In genomic region chr10:31884386-31884785, GRCh38 we compare ENCODE assay signal across 14 cellular contexts. TPM values are rescaled to one million over a fixed set of nuclear protein-coding genes. Genes with fewer than 3 reads are reported as not detected.
A peak's percentile ranks its signal among the peaks of the same experiment; 100 is the strongest.
DNase-seq lines count a peak whose midpoint lies in the region; ATAC-seq and TF ChIP-seq lines count a peak whose summit lies in the region.
"Had no signal": no experiment of that assay in that cellular context is flagged by ENCODE, and none has a peak within 500 bp of the region (broad histone marks: within the 10 kb centered on the region; RNA-seq: fewer than 3 reads in every experiment).

No MANE protein-coding gene starts in this region.

- H3K9me3 ChIP-seq in BE2C (no peaks in the 10 kb centered on the region), stomach (no peaks in the 10 kb centered on the region)
- H3K9me3 ChIP-seq: Caco-2 had no signal

- no peak for TF ChIP-seq CTCF in BE2C (IDR thresholded peaks at IDR 0.05; ENCODE audit: low read depth, low read length)
- no peak for TF ChIP-seq CTCF in stomach (IDR thresholded peaks at IDR 0.05)

- no peak for TF ChIP-seq POLR2A in stomach (IDR thresholded peaks at IDR 0.05)

- H3K36me3 ChIP-seq in BE2C (no peaks in the 10 kb centered on the region), stomach (no peaks in the 10 kb centered on the region)

- H3K27ac ChIP-seq in stomach, result no peak overlapping the region
- H3K27ac ChIP-seq: HL-60 had no signal

- TF ChIP-seq EP300 in stomach (IDR thresholded peaks at IDR 0.05), result no peak

- intact Hi-C loops in stomach (cut with DNase I; ENCODE audit: low total_unique reads), result no loop called here
- intact Hi-C loops in Right ventricle myocardium superior (cut with DNase I), result no loop called here

- H3K4me1 ChIP-seq in BE2C (no peaks in the 10 kb centered on the region), stomach (peaks cover 4 to 75% (median 30%) of the 10 kb centered on the region in 4 donors)

- peak; percentile 61 for DNase-seq in COLO829 (ENCODE audit: low spot score)
- peak; percentile 89 for DNase-seq in SK-MEL-5 (ENCODE audit: low read depth, low spot score)
- DNase-seq in left lobe of liver (ENCODE audit: low spot score), result no peak
- no peak for DNase-seq in BE2C
- no peak for DNase-seq in stomach
- DNase-seq in Right ventricle myocardium superior, result no peak
- no peak for DNase-seq in GOT3 (lab: John Stamatoyannopoulos, UW)
- DNase-seq: Caco-2; CD8-positive, alpha-beta T cell; DMS53; HCEC 1CT; Karpas-422 had no signal

- in situ Hi-C loops in SK-MEL-5 (cut with HindIII; ENCODE audit: low pct_unique_long_range_greater_than_20kb, low sequenced_read_pairs), result no loop called here

- WGBS in stomach, 5 donors, result 84 to 97% (median 96%) methylated on average over 2 of the region's 2 CpGs

- H3K27me3 ChIP-seq in BE2C, result no peaks in the 10 kb centered on the region
- H3K27me3 ChIP-seq in stomach, result no peaks in the 10 kb centered on the region

- peak; percentile 30 for ATAC-seq in left lobe of liver
- ATAC-seq in Right ventricle myocardium superior (ENCODE audit: poor library complexity), result no peak
- ATAC-seq: CD8-positive, alpha-beta T cell; GM23338 had no signal

- H3K4me3 ChIP-seq in BE2C (ENCODE audit: low read depth, low read length), result no peak overlapping the region
- H3K4me3 ChIP-seq in stomach, result no peak overlapping the region
- H3K4me3 ChIP-seq: GM23338 had no signal

RNA-seq across cellular contexts. Expression of gene ARHGAP12, which starts 44.2 kb away (rescaled TPM):
- 54.3 and 58.4 TPM in 2 replicates for total RNA-seq in SK-MEL-5 (2014; rRNA removed; shearing (Covaris generic))
- 24.6 and 33.7 TPM in 2 replicates for polyA plus RNA-seq in SK-MEL-5 (2015; cell fraction: cytosol; rRNA removed)
- 84.9 and 95.1 TPM in 2 replicates for polyA plus RNA-seq in SK-MEL-5 (2015; cell fraction: nucleus; rRNA removed)
- 11.3 TPM for total RNA-seq in left lobe of liver
- polyA plus RNA-seq in BE2C (2012; ENCODE audit: insufficient read depth, insufficient read length, low read depth), result 3.5 TPM
- total RNA-seq in stomach, result 100 to 1,000 TPM in 2 of 5 donors, 10 to 100 TPM in 2, 1 to 10 TPM in 1; 9.8 to 343 (median 40.7) TPM
- 10 to 100 TPM; 16.6 to 37.7 (median 18.1) TPM for polyA plus RNA-seq in stomach
- 21.7 TPM for total RNA-seq in Right ventricle myocardium superior

Comparison
In these comparisons a context has a peak if more than half of its experiments do, and no peak if none do; other contexts are left out.
1. DNase-seq: peak in COLO829 (single experiment) and SK-MEL-5 (single experiment); none in left lobe of liver (single experiment), BE2C (single experiment), stomach (single experiment), Right ventricle myocardium superior (single experiment) and GOT3 (single experiment).